9 cellular contexts compared by ENCODE assay signal in the genomic region with DNA sequence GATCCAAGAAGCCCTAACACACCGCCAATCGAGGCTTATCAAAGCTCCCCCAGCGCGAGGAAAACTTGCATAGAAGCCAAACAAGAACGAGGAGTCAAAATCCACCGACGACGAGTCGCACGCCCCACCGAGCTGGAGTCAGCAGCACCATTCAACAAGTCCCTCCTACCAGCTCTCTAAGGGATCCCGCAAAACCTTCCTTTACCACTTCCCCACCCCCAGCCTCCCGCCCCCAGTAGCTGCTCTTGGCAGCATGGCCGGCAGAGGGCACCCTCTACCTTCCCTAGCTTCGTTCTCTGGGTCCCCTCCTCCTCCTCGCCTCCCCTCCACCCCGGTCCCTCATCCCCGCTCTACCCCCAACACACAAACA. TPM values are rescaled to one million over a fixed set of nuclear protein-coding genes. Genes with fewer than 3 reads are reported as not detected.
DNase-seq lines count a peak whose midpoint lies in the region; ATAC-seq, FAIRE-seq and TF ChIP-seq lines count a peak whose summit lies in the region.
"Had no signal": no experiment of that assay in that cellular context is flagged by ENCODE, and none has a peak within 500 bp of the region (broad histone marks: within the 10 kb centered on the region; RNA-seq: fewer than 3 reads in every experiment).

No MANE protein-coding gene starts in this region.

- TF ChIP-seq CTCF in D721Med (IDR thresholded peaks at IDR 0.05; ENCODE audit: insufficient read depth, missing control alignments) (peak; percentile 60), OCI-LY1 (IDR thresholded peaks at IDR 0.05; ENCODE audit: low read length) (peak; percentile 77), foreskin fibroblast (IDR thresholded peaks at IDR 0.05; ENCODE audit: low read depth, low read length) (peak; percentile 60), omental fat pad (IDR thresholded peaks at IDR 0.05) (no peak), tibial artery (IDR thresholded peaks at IDR 0.05) (peak; percentile 37 to 86)

- peak overlapping the region; percentile 46 for H3K4me3 Mint-ChIP-seq in activated T-cell treated with anti-CD3 and anti-CD28 coated beads, Interleukin-2, amount 50 U/mL, for 4 hours

- peaks cover 63% of the 10 kb centered on the region for H3K27me3 Mint-ChIP-seq in activated T-cell treated with anti-CD3 and anti-CD28 coated beads, Interleukin-2, amount 50 U/mL, for 4 hours (ENCODE audit: low read depth)

- H3K27ac ChIP-seq in OCI-LY1 (ENCODE audit: low read depth, low read length, poor library complexity, severe bottlenecking), result no peak overlapping the region
- H3K27ac ChIP-seq in tibial artery, result peak overlapping the region; percentile 56 to 61

- ATAC-seq in GM19438 (IDR thresholded peaks at IDR 0.05; ENCODE audit: low read depth, unreplicated experiment), result peak; percentile 62
- ATAC-seq in HG03469 (IDR thresholded peaks at IDR 0.05; ENCODE audit: unreplicated experiment), result peak; percentile 53
- ATAC-seq in activated T-cell treated with anti-CD3 and anti-CD28 coated beads, Interleukin-2, amount 50 U/mL, for 4 hours, result peak; percentile 69 to 78
- peak; percentile 93 for ATAC-seq in omental fat pad (ENCODE audit: low FRiP score)

- H3K4me1 ChIP-seq in OCI-LY1 (ENCODE audit: insufficient read depth, low read length, severe bottlenecking) (peaks cover 5% of the 10 kb centered on the region), tibial artery (peaks cover 0 to 61% (median 17%) of the 10 kb centered on the region in 4 donors)

- no peaks in the 10 kb centered on the region for H3K36me3 Mint-ChIP-seq in activated T-cell treated with anti-CD3 and anti-CD28 coated beads, Interleukin-2, amount 50 U/mL, for 4 hours (ENCODE audit: insufficient read depth)

- H3F3A ChIP-seq in OCI-LY1 (ENCODE audit: insufficient read depth, low read length), result no peaks in the 10 kb centered on the region

- H3K9me3 ChIP-seq in OCI-LY1 (ENCODE audit: low read length), result no peaks in the 10 kb centered on the region
- no peaks in the 10 kb centered on the region for H3K9me3 ChIP-seq in tibial artery

- no peaks in the 10 kb centered on the region for H4K20me1 ChIP-seq in OCI-LY1 (ENCODE audit: insufficient read depth, low read length)

- no peaks in the 10 kb centered on the region for H3K9me2 ChIP-seq in OCI-LY1 (ENCODE audit: low read depth, low read length)

- H3K27me3 ChIP-seq in OCI-LY1 (ENCODE audit: insufficient read depth, low read length) (peaks cover 5% of the 10 kb centered on the region; the same call in 1 of the 2 replicates), tibial artery (peaks cover 0 to 5% of the 10 kb centered on the region in 2 donors)

- no peaks in the 10 kb centered on the region for H3K79me2 ChIP-seq in OCI-LY1 (ENCODE audit: insufficient read depth, low read length)

- no peak overlapping the region for H3K4me2 ChIP-seq in OCI-LY1 (ENCODE audit: low read length)

- no peak for FAIRE-seq in D721Med (lab: Jason Lieb, UNC)
- FAIRE-seq: islet of Langerhans had no signal

- H3K4me3 ChIP-seq in OCI-LY1 (ENCODE audit: low read depth, low read length, poor library complexity, severe bottlenecking) (no peak overlapping the region), foreskin fibroblast (ENCODE audit: low read depth in 1 of 2, low read length in 2 of 2) (peak overlapping the region; percentile 87 to 95), tibial artery (peak overlapping the region; percentile 58 to 73)

- H3K4me1 Mint-ChIP-seq in activated T-cell treated with anti-CD3 and anti-CD28 coated beads, Interleukin-2, amount 50 U/mL, for 4 hours (ENCODE audit: low read depth), result peaks cover 24% of the 10 kb centered on the region

- no peak overlapping the region for H3K9ac ChIP-seq in OCI-LY1 (ENCODE audit: low read length)

- intact Hi-C loops in tibial artery (cut with DNase I; ENCODE audit: low total_unique reads), result loop anchor here (5.0 to 10.0 kb wide), 3 partner anchors 826 to 1636 kb away; no protein-coding TSS in a partner anchor

- DNase-seq in D721Med (ENCODE audit: insufficient read length, low spot score), result no peak
- peak; percentile 25 for DNase-seq in activated T-cell treated with anti-CD3 and anti-CD28 coated beads, Interleukin-2, amount 50 U/mL, for 4 hours
- peak; percentile 82 to 93 for DNase-seq in foreskin fibroblast
- no peak for DNase-seq in omental fat pad (ENCODE audit: low spot score)
- peak; percentile 63 to 88 for DNase-seq in tibial artery

- no peaks in the 10 kb centered on the region for H3K9me3 Mint-ChIP-seq in activated T-cell treated with anti-CD3 and anti-CD28 coated beads, Interleukin-2, amount 50 U/mL, for 4 hours

- no peaks in the 10 kb centered on the region for H3K36me3 ChIP-seq in OCI-LY1 (ENCODE audit: insufficient read depth, low read length)
- no peaks in the 10 kb centered on the region for H3K36me3 ChIP-seq in tibial artery

- no peak overlapping the region for H2AFZ ChIP-seq in OCI-LY1 (ENCODE audit: low read length)

RNA-seq across cellular contexts. Expression of gene BDNF, which starts 1.4 kb away (rescaled TPM):
- total RNA-seq in activated T-cell treated with anti-CD3 and anti-CD28 coated beads, Interleukin-2, amount 50 U/mL, for 4 hours, result under 1 TPM in 1 of 3 donors, not detected in 2; 0.05 TPM
- total RNA-seq in omental fat pad, result 1 to 10 TPM in 1 of 4 donors, under 1 TPM in 3; 0.16 to 1.2 (median 0.45) TPM

Comparison
In these comparisons a context has a peak if more than half of its experiments do, and no peak if none do; other contexts are left out.
1. DNase-seq: peak in activated T-cell treated with anti-CD3 and anti-CD28 coated beads, Interleukin-2, amount 50 U/mL, for 4 hours (single experiment), foreskin fibroblast (2 of 2) and tibial artery (2 of 2); none in D721Med (single experiment) and omental fat pad (single experiment).
2. CTCF ChIP-seq: peak in D721Med (single experiment), OCI-LY1 (single experiment), foreskin fibroblast (single experiment) and tibial artery (2 of 2); none in omental fat pad (0 of 3).
3. Peak in every context shown above with its lines, with median percentiles within 50 percentile points of each other: ATAC-seq.